Comparison of ENCODE assay signal across 7 cellular contexts in the genomic region with DNA sequence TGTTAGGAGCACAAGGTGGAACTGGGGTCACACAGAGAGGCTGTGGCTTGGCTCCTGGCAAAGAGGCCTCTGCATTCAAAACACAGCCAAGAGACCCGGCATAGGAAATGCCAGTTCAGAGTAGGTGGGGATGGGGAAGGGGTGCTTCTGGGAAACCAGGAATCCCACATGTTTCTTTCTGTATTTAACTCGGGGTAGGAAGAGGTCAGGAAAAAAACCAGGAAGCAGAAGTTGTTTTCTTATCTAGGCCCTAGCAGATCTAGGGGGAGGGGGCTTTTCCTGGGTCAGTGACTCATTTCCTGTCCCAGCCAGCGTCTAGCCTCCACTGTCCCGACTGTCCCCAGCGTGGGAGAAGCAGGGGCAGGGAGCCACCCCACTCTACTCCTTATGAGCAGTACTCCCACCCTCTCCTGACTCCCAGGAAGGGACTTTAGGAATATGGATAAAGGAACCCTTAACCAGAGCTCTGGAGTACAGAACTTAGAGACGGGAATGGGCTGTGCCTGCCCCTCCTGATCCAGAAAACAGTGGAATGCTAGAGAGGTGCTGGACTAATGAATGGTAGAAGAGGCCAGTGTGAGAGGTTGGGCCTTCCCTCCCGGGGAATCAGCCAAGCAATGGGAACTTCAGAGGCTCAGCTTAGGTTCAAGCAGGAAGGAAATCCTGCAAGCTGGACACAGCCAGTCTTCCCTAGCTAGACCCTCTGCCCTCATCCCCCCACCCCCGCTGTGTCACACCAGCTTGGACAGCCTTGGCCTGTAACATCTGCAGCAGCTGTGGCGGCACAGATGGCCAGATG. TPM values are rescaled to one million over a fixed set of nuclear protein-coding genes. Genes with fewer than 3 reads are reported as not detected.
DNase-seq lines count a peak whose midpoint lies in the region; TF ChIP-seq lines count a peak whose summit lies in the region.

No MANE protein-coding gene starts in this region.

- TF ChIP-seq CTCF in HL-60 (IDR thresholded peaks at IDR 0.05; ENCODE audit: insufficient read depth, low read length) (no peak), fibroblast of villous mesenchyme (IDR thresholded peaks at IDR 0.05; ENCODE audit: insufficient read depth, low read depth, low read length) (no peak), ovary (IDR thresholded peaks at IDR 0.05) (no peak)

- peaks cover 31% of the 10 kb centered on the region for H3K4me1 ChIP-seq in ovary (ENCODE audit: insufficient read depth)

- H3K27me3 ChIP-seq in HL-60 (ENCODE audit: insufficient read depth, poor library complexity, severe bottlenecking) (no peaks in the 10 kb centered on the region), ovary (no peaks in the 10 kb centered on the region)

- WGBS in ovary, 3 donors: 3 to 5% (median 3%) methylated on average over 9 of the region's 9 CpGs

- H3K4me3 ChIP-seq in HL-60 (replicated peaks; ENCODE audit: insufficient read depth, low read length): no peak overlapping the region
- peak overlapping the region; percentile 33 for H3K4me3 ChIP-seq in fibroblast of villous mesenchyme (ENCODE audit: low read depth, low read length)
- no peak overlapping the region for H3K4me3 ChIP-seq in ovary

- H3K27ac ChIP-seq in HL-60 (replicated peaks) (peak overlapping the region; percentile 80), ovary (peak overlapping the region; percentile 82 to 89)

- peak; percentile 68 to 74 for DNase-seq in HL-60 (ENCODE audit: low read depth in 1 of 2, low spot score in 1 of 2)
- DNase-seq in UCSD-AML1 (lab: John Stamatoyannopoulos, UW; ENCODE audit: unreplicated experiment): peak; percentile 83
- DNase-seq in fibroblast of villous mesenchyme (ENCODE audit: low read depth): peak; percentile 89
- DNase-seq in ovary: peak; percentile 66 to 73 (median 68)
- DNase-seq in NCI-H524 treated with DMSO at 0.1 percent for 48 hours (lab: John Stamatoyannopoulos, UW): no peak
- no peak for DNase-seq in NCI-H187 (lab: John Stamatoyannopoulos, UW)
- DNase-seq in HPDE6-E6E7 (ENCODE audit: extremely low spot score): no peak

- H3K9me3 ChIP-seq in ovary: no peaks in the 10 kb centered on the region

- H3K36me3 ChIP-seq in ovary: no peaks in the 10 kb centered on the region

- TF ChIP-seq POLR2A in ovary (IDR thresholded peaks at IDR 0.05): no peak

- no peak for TF ChIP-seq EP300 in ovary (IDR thresholded peaks at IDR 0.05)

- intact Hi-C loops in ovary (cut with DNase I): no loop called here

RNA-seq across cellular contexts. Expression of gene FHL3, which starts 5.7 kb away (rescaled TPM):
- 25.5 and 33.2 TPM in 2 replicates for total RNA-seq in fibroblast of villous mesenchyme
- 10 to 100 TPM; 19.4 to 63.3 (median 40.4) TPM for total RNA-seq in ovary
- polyA plus RNA-seq in ovary: 10 to 100 TPM; 13.9 to 28.8 TPM

RNA-seq across cellular contexts. Expression of gene SF3A3, which starts 9.8 kb away (rescaled TPM):
- 108 and 116 TPM in 2 replicates for total RNA-seq in fibroblast of villous mesenchyme
- 10 to 100 TPM; 29.0 to 62.5 (median 44.3) TPM for total RNA-seq in ovary
- 100 to 1,000 TPM in 1 of 2 donors, 10 to 100 TPM in 1; 27.4 to 110 TPM for polyA plus RNA-seq in ovary

RNA-seq across cellular contexts. Expression of gene UTP11, which starts 12.9 kb away (rescaled TPM):
- total RNA-seq in fibroblast of villous mesenchyme (49.6 and 55.7 TPM in 2 replicates), ovary (10 to 100 TPM; 17.4 to 38.5 (median 29.7) TPM)
- 10 to 100 TPM; 20.9 to 35.1 TPM for polyA plus RNA-seq in ovary

RNA-seq across cellular contexts. Expression of gene POU3F1, which starts 47.0 kb away (rescaled TPM):
- under 0.01 TPM in 1 of 2 replicates, not detected in the other for total RNA-seq in fibroblast of villous mesenchyme
- total RNA-seq in ovary: under 1 TPM in 4 of 7 donors, not detected in 3; 0.10 to 0.53 (median 0.33) TPM
- under 1 TPM in 1 of 2 donors, not detected in 1; 0.04 TPM for polyA plus RNA-seq in ovary

RNA-seq across cellular contexts. Expression of gene INPP5B, which starts 52.8 kb away (rescaled TPM):
- 31.1 and 35.1 TPM in 2 replicates for total RNA-seq in fibroblast of villous mesenchyme
- total RNA-seq in ovary: 10 to 100 TPM; 23.2 to 68.5 (median 33.7) TPM
- polyA plus RNA-seq in ovary: 10 to 100 TPM; 23.2 to 30.3 TPM

Comparison
In these comparisons a context has a peak if more than half of its experiments do, and no peak if none do; other contexts are left out.
1. DNase-seq: peak in HL-60 (2 of 2), UCSD-AML1 (single experiment), fibroblast of villous mesenchyme (single experiment) and ovary (5 of 5); none in NCI-H524 treated with DMSO at 0.1 percent for 48 hours (single experiment), NCI-H187 (0 of 2) and HPDE6-E6E7 (single experiment).